Comparison of ENCODE assay signal across 2 cellular contexts in genomic region chr11:64723907-64724862, GRCh38.
TF ChIP-seq lines count a peak whose summit lies in the region.

No MANE protein-coding gene starts in this region.

TF ChIP-seq in SK-N-SH, 30 proteins besides CTCF, POLR2A, EP300 and RAD21 (continued from another document):
- TF ChIP-seq SMC3 (IDR thresholded peaks at IDR 0.05; ENCODE audit: low read depth, low read length) (no peak), NRF1 (IDR thresholded peaks at IDR 0.05; ENCODE audit: low read depth, low read length) (no peak)

TF ChIP-seq in SK-N-SH treated with all-trans-retinoic acid at 6 μM for 48 hours, 23 proteins besides CTCF, POLR2A, EP300 and RAD21 (continued from another document):
- TF ChIP-seq SNAI2 (CRISPR knock-in tag; IDR thresholded peaks at IDR 0.05): no peak
- no peak for TF ChIP-seq ZNF8 (CRISPR knock-in tag; IDR thresholded peaks at IDR 0.05)
- no peak for TF ChIP-seq ARNTL (CRISPR knock-in tag; IDR thresholded peaks at IDR 0.05; ENCODE audit: borderline replicate concordance, low read depth)
- no peak for TF ChIP-seq BACH2 (CRISPR knock-in tag; IDR thresholded peaks at IDR 0.05; ENCODE audit: borderline replicate concordance)
- TF ChIP-seq, protein P1, sequence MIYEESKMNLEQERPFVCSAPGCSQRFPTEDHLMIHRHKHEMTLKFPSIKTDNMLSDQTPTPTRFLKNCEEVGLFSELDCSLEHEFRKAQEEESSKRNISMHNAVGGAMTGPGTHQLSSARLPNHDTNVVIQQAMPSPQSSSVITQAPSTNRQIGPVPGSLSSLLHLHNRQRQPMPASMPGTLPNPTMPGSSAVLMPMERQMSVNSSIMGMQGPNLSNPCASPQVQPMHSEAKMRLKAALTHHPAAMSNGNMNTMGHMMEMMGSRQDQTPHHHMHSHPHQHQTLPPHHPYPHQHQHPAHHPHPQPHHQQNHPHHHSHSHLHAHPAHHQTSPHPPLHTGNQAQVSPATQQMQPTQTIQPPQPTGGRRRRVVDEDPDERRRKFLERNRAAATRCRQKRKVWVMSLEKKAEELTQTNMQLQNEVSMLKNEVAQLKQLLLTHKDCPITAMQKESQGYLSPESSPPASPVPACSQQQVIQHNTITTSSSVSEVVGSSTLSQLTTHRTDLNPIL (CRISPR knock-in tag; IDR thresholded peaks at IDR 0.05; ENCODE audit: low read depth): no peak
- TF ChIP-seq ISL1 (CRISPR knock-in tag; IDR thresholded peaks at IDR 0.05): no peak
